In genomic region chr12:69366796-69367195, GRCh38 we compare ENCODE assay signal across 27 cellular contexts. TPM values are rescaled to one million over a fixed set of nuclear protein-coding genes. Genes with fewer than 3 reads are reported as not detected.
"Had no signal": no experiment of that assay in that cellular context is flagged by ENCODE, and none has a peak within 500 bp of the region (broad histone marks: within the 10 kb centered on the region; RNA-seq: fewer than 3 reads in every experiment).

No MANE protein-coding gene starts in this region.

- ATAC-seq: left lobe of liver; naive thymus-derived CD4-positive, alpha-beta T cell; sciatic nerve; stimulated activated naive CD8-positive, alpha-beta T cell treated with anti-CD3 and anti-CD28 coated beads, Interleukin-15, amount 100 ng/mL, for 72 hours had no signal

- H3K9me3 Mint-ChIP-seq: immature natural killer cell; stimulated activated naive CD8-positive, alpha-beta T cell treated with anti-CD3 and anti-CD28 coated beads, Interleukin-15, amount 100 ng/mL, for 72 hours; type B pancreatic cell had no signal

- H3K27me3 Mint-ChIP-seq: naive thymus-derived CD4-positive, alpha-beta T cell; progenitor cell of endocrine pancreas; stimulated activated naive CD8-positive, alpha-beta T cell treated with anti-CD3 and anti-CD28 coated beads, Interleukin-15, amount 100 ng/mL, for 72 hours; type B pancreatic cell had no signal

- H3K4me1 Mint-ChIP-seq: nephron, neural progenitor cell had no signal

- H2AFZ ChIP-seq: neural progenitor cell, parathyroid adenoma had no signal

- H3K9ac ChIP-seq: neural progenitor cell, parathyroid adenoma had no signal

- H3K4me3 ChIP-seq: dorsolateral prefrontal cortex, esophagus muscularis mucosa, neural progenitor cell, right atrium auricular region, smooth muscle cell, tibial artery had no signal

- DNase-seq: dorsolateral prefrontal cortex; effector CD4-positive, alpha-beta T cell; foreskin melanocyte; hypothalamus; immature natural killer cell; islet precursor cell; mesendoderm; midbrain; naive thymus-derived CD4-positive, alpha-beta T cell; stimulated activated CD4-positive, alpha-beta T cell treated with anti-CD3 and anti-CD28 coated beads, Interleukin-12 subunit alpha, Interleukin-12 subunit beta, amount 100 ng/mL, for 4 hours; stimulated activated CD4-positive, alpha-beta T cell treated with anti-CD3 and anti-CD28 coated beads, Interleukin-1b, Interleukin-23, amount 100 ng/mL, for 48 hours; stimulated activated CD4-positive, alpha-beta T cell treated with anti-CD3 and anti-CD28 coated beads, Interleukin-4, amount 100 ng/mL, for 1 hour; stimulated activated CD8-positive, alpha-beta memory T cell treated with anti-CD3 and anti-CD28 coated beads, Interleukin-4, amount 100 ng/mL, for 48 hours; stimulated activated naive CD4-positive, alpha-beta T cell; stimulated activated naive CD8-positive, alpha-beta T cell treated with anti-CD3 and anti-CD28 coated beads, Interleukin-15, amount 100 ng/mL, for 72 hours; tibial artery had no signal

- H3K27me3 ChIP-seq: dorsolateral prefrontal cortex, esophagus muscularis mucosa, neural progenitor cell, right atrium auricular region, tibial artery had no signal

- H3K79me2 ChIP-seq: parathyroid adenoma had no signal

- H3K4me1 ChIP-seq: esophagus muscularis mucosa, neural progenitor cell, parathyroid adenoma, right atrium auricular region, tibial artery had no signal

- H3K27ac Mint-ChIP-seq: immature natural killer cell; nephron; neural progenitor cell; progenitor cell of endocrine pancreas; stimulated activated naive CD8-positive, alpha-beta T cell treated with anti-CD3 and anti-CD28 coated beads, Interleukin-15, amount 100 ng/mL, for 72 hours; type B pancreatic cell had no signal

- H3K9me3 ChIP-seq: esophagus muscularis mucosa, right atrium auricular region, tibial artery had no signal

- H3K4me2 ChIP-seq: neural progenitor cell, smooth muscle cell had no signal

- H3K4me3 Mint-ChIP-seq: immature natural killer cell; naive thymus-derived CD4-positive, alpha-beta T cell; nephron; neural progenitor cell; stimulated activated naive CD8-positive, alpha-beta T cell treated with anti-CD3 and anti-CD28 coated beads, Interleukin-15, amount 100 ng/mL, for 72 hours; type B pancreatic cell had no signal

RNA-seq across cellular contexts. Expression of gene LYZ, which starts 18.6 kb away (rescaled TPM):
- total RNA-seq: lung microvascular endothelial cell, smooth muscle cell had no signal
